Comparison of ENCODE assay signal across 1 cellular context in genomic region chr22:32674925-32675825, GRCh38.
TF ChIP-seq lines count a peak whose summit lies in the region.

No MANE protein-coding gene starts in this region.

TF ChIP-seq in IMR-90, 13 proteins besides CTCF, POLR2A, EP300 and RAD21 (continued from another document):
- TF ChIP-seq MXI1 (IDR thresholded peaks at IDR 0.05; ENCODE audit: borderline replicate concordance, low read depth, low read length) (no peak), FOS (IDR thresholded peaks at IDR 0.05; ENCODE audit: low read depth, low read length) (no peak), CHD1 (IDR thresholded peaks at IDR 0.05; ENCODE audit: low read depth, low read length) (no peak), CEBPB (IDR thresholded peaks at IDR 0.05; ENCODE audit: low read depth, low read length) (no peak)
TF ChIP-seq in IMR-90: peak in this region for 0.
